8 cellular contexts compared by ENCODE assay signal in genomic region chr2:196169521-196169920, GRCh38. TPM values are rescaled to one million over a fixed set of nuclear protein-coding genes. Genes with fewer than 3 reads are reported as not detected.
DNase-seq lines count a peak whose midpoint lies in the region; ATAC-seq and TF ChIP-seq lines count a peak whose summit lies in the region.

No MANE protein-coding gene starts in this region.

- H3K9ac ChIP-seq in endocrine pancreas (ENCODE audit: control insufficient read depth, insufficient read depth, low read length): no peak overlapping the region

- intact Hi-C loops in psoas muscle (cut with DNase I): no loop called here

- no peaks in the 10 kb centered on the region for H3K36me3 ChIP-seq in endocrine pancreas (ENCODE audit: control insufficient read depth, insufficient read depth, low read length)
- H3K36me3 ChIP-seq in psoas muscle (ENCODE audit: insufficient read depth in 1 of 2, low read depth in 1 of 2): no peaks in the 10 kb centered on the region

- ATAC-seq in psoas muscle (no peak), HG03280 (IDR thresholded peaks at IDR 0.05; ENCODE audit: unreplicated experiment) (no peak)

- no peaks in the 10 kb centered on the region for H3K27me3 ChIP-seq in endocrine pancreas (ENCODE audit: control insufficient read depth, insufficient read depth, low read length)
- no peaks in the 10 kb centered on the region for H3K27me3 ChIP-seq in psoas muscle (ENCODE audit: insufficient read depth in 3 of 3, low read length in 2 of 3)

- H3K9me3 ChIP-seq in endocrine pancreas (ENCODE audit: control insufficient read depth, low read length) (no peaks in the 10 kb centered on the region), psoas muscle (no peaks in the 10 kb centered on the region)

- H3K4me3 ChIP-seq in GM12864 (ENCODE audit: low read depth, low read length) (peak overlapping the region; percentile 95), endocrine pancreas (ENCODE audit: control insufficient read depth, insufficient read depth, low read length) (peak overlapping the region; percentile 95), psoas muscle (peak overlapping the region; percentile 93)

- no peak for TF ChIP-seq CTCF in GM12864 (IDR thresholded peaks at IDR 0.05; ENCODE audit: low read depth, low read length, missing control alignments)
- no peak for TF ChIP-seq CTCF in psoas muscle (IDR thresholded peaks at IDR 0.05)

- WGBS in psoas muscle, 3 donors: 56 to 76% (median 57%) methylated on average over 5 of the region's 5 CpGs

- H3K4me1 ChIP-seq in endocrine pancreas (ENCODE audit: control insufficient read depth, insufficient read depth, low read length): peaks cover 7% of the 10 kb centered on the region
- peaks cover 7% of the 10 kb centered on the region for H3K4me1 ChIP-seq in psoas muscle

- no peak for DNase-seq in GM12864 (ENCODE audit: low read depth)
- peak; percentile 55 for DNase-seq in OCI-M1 (lab: John Stamatoyannopoulos, UW)
- DNase-seq in psoas muscle: no peak
- DNase-seq in SW480 (ENCODE audit: low spot score): no peak
- no peak for DNase-seq in COR-L47 (lab: John Stamatoyannopoulos, UW)
- no peak for DNase-seq in anterior cingulate cortex (lab: John Stamatoyannopoulos, UW)

- no peak overlapping the region for H3K27ac ChIP-seq in psoas muscle

RNA-seq across cellular contexts. Expression of gene STK17B, which starts 1.9 kb away (rescaled TPM):
- total RNA-seq in psoas muscle: 1 to 10 TPM; 2.9 to 5.3 (median 4.5) TPM
- 1 to 10 TPM; 1.3 to 3.1 (median 1.3) TPM for polyA plus RNA-seq in psoas muscle
